ENCODE assay signal across 26 cellular contexts in the genomic region with DNA sequence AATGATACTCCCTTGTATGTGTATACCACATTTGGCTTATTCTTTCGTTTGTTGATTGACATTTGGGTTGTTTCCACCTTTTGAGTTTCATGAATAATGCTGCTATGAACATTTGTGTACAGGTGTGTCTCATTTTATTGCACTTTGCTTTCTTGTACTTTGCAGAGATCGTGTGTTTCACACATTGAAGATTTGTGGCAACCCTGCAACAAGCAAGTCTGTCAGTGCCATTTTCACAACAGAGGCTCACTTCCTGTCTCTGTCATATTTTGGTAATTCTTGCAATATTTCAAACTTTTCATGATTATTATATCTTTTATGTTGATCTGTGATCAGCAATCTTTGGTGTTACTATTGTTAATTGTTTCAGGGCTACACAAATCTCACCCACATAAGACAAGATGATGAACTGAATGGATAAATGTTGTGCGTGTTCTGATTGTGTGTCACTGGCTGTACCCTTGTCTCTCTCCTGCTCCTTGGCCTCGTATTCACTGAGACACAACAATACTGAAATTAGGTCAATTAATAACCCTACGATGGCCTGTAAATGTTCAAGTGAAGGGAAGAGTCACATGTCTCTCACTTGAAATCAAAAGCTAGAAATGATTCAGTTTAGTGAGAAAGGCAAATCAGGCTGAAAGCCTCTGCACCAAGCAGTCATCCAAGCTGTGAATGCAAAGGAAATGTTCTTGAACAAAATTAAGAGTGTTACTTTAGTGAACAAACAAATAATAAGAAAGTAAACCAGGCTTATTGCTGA.
DNase-seq lines count a peak whose midpoint lies in the region; ATAC-seq and FAIRE-seq lines count a peak whose summit lies in the region.
"Had no signal": no experiment of that assay in that cellular context is flagged by ENCODE, and none has a peak within 500 bp of the region (broad histone marks: within the 10 kb centered on the region; RNA-seq: fewer than 3 reads in every experiment).

No MANE protein-coding gene starts in this region.

- in situ Hi-C loops in KBM-7 (cut with MboI; ENCODE audit: low pct_unique_long_range_greater_than_20kb, low sequenced_read_pairs): no loop called here

- H3K36me3 Mint-ChIP-seq in activated CD8-positive, alpha-beta memory T cell treated with anti-CD3 and anti-CD28 coated beads, Interleukin-2, amount 10 ng/mL, durations not matched to agents 7 days and 5 days: peaks cover 1% of the 10 kb centered on the region
- H3K36me3 Mint-ChIP-seq: activated naive CD4-positive, alpha-beta T cell treated with anti-CD3 and anti-CD28 coated beads, Interleukin-2, amount 10 ng/mL, durations not matched to agents 7 days and 5 days had no signal

- no peak for DNase-seq in activated CD8-positive, alpha-beta memory T cell treated with anti-CD3 and anti-CD28 coated beads, Interleukin-2, amount 10 ng/mL, durations not matched to agents 7 days and 5 days
- DNase-seq in activated CD8-positive, alpha-beta memory T cell treated with anti-CD3 and anti-CD28 coated beads, Interleukin-2, amount 50 U/mL, for 48 hours: no peak
- DNase-seq in urothelium cell line (ENCODE audit: low spot score): no peak
- no peak for DNase-seq in HCEC 1CT
- no peak for DNase-seq in NCI-H1930 (lab: John Stamatoyannopoulos, UW)
- no peak for DNase-seq in KBM-7
- DNase-seq: 8988T; activated CD4-positive, alpha-beta T cell treated with anti-CD3 and anti-CD28 coated beads for 4 hours; activated naive CD4-positive, alpha-beta T cell treated with anti-CD3 and anti-CD28 coated beads, Interleukin-2, amount 10 ng/mL, durations not matched to agents 7 days and 5 days; anterior cingulate cortex; DMS79; heart right ventricle; left ventricle myocardium inferior; MG63; midbrain; NCI-H1436 treated with DMSO at 0.1 percent for 48 hours; NCI-H2171 treated with DMSO at 0.1 percent for 48 hours; NCI-H524 treated with DMSO at 0.1 percent for 48 hours; nephron progenitor cell; pancreas; right cardiac atrium; stomach; transverse colon had no signal

- peaks cover 29% of the 10 kb centered on the region for H3K27me3 Mint-ChIP-seq in activated CD8-positive, alpha-beta memory T cell treated with anti-CD3 and anti-CD28 coated beads, Interleukin-2, amount 10 ng/mL, durations not matched to agents 7 days and 5 days

- FAIRE-seq in urothelium cell line (lab: Jason Lieb, UNC): peak; percentile 87
- FAIRE-seq: pancreas had no signal

- H3K4me1 Mint-ChIP-seq in activated CD8-positive, alpha-beta memory T cell treated with anti-CD3 and anti-CD28 coated beads, Interleukin-2, amount 10 ng/mL, durations not matched to agents 7 days and 5 days: peaks cover 12% of the 10 kb centered on the region
- H3K4me1 Mint-ChIP-seq: activated naive CD4-positive, alpha-beta T cell treated with anti-CD3 and anti-CD28 coated beads, Interleukin-2, amount 10 ng/mL, durations not matched to agents 7 days and 5 days had no signal

- no peak overlapping the region for H3K4me3 Mint-ChIP-seq in activated CD8-positive, alpha-beta memory T cell treated with anti-CD3 and anti-CD28 coated beads, Interleukin-2, amount 10 ng/mL, durations not matched to agents 7 days and 5 days
- H3K4me3 Mint-ChIP-seq: activated naive CD4-positive, alpha-beta T cell treated with anti-CD3 and anti-CD28 coated beads, Interleukin-2, amount 10 ng/mL, durations not matched to agents 7 days and 5 days; nephron progenitor cell; T-helper 1 cell treated with Interleukin-12 subunit alpha and Interleukin-12 subunit beta and Interleukin-4 antibody, amounts not matched to agents 30 μg/mL and 1 μg/mL, for 36 hours had no signal

- no peaks in the 10 kb centered on the region for H3K9me3 Mint-ChIP-seq in activated CD8-positive, alpha-beta memory T cell treated with anti-CD3 and anti-CD28 coated beads, Interleukin-2, amount 10 ng/mL, durations not matched to agents 7 days and 5 days (ENCODE audit: low read depth)
- H3K9me3 Mint-ChIP-seq: activated naive CD4-positive, alpha-beta T cell treated with anti-CD3 and anti-CD28 coated beads, Interleukin-2, amount 10 ng/mL, durations not matched to agents 7 days and 5 days; T-helper 1 cell treated with Interleukin-12 subunit alpha and Interleukin-12 subunit beta and Interleukin-4 antibody, amounts not matched to agents 30 μg/mL and 1 μg/mL, for 36 hours had no signal

- no peak overlapping the region for H3K27ac Mint-ChIP-seq in activated CD8-positive, alpha-beta memory T cell treated with anti-CD3 and anti-CD28 coated beads, Interleukin-2, amount 10 ng/mL, durations not matched to agents 7 days and 5 days
- H3K27ac Mint-ChIP-seq: activated naive CD4-positive, alpha-beta T cell treated with anti-CD3 and anti-CD28 coated beads, Interleukin-2, amount 10 ng/mL, durations not matched to agents 7 days and 5 days; nephron progenitor cell; T-helper 1 cell treated with Interleukin-12 subunit alpha and Interleukin-12 subunit beta and Interleukin-4 antibody, amounts not matched to agents 30 μg/mL and 1 μg/mL, for 36 hours had no signal

- peak; percentile 27 for ATAC-seq in activated CD8-positive, alpha-beta memory T cell treated with anti-CD3 and anti-CD28 coated beads, Interleukin-2, amount 10 ng/mL, durations not matched to agents 7 days and 5 days
- ATAC-seq in HG02642 (IDR thresholded peaks at IDR 0.05; ENCODE audit: poor library complexity, unreplicated experiment) (peak; percentile 46), HG03432 (IDR thresholded peaks at IDR 0.05; ENCODE audit: unreplicated experiment) (peak; percentile 52)
- ATAC-seq: heart right ventricle, pancreas, right cardiac atrium had no signal

- CTCF ChIA-PET in activated CD8-positive, alpha-beta memory T cell treated with anti-CD3 and anti-CD28 coated beads, Interleukin-2, amount 10 ng/mL, durations not matched to agents 7 days and 5 days (lab: Charles Lee): no interaction called here
